In the genomic region with DNA sequence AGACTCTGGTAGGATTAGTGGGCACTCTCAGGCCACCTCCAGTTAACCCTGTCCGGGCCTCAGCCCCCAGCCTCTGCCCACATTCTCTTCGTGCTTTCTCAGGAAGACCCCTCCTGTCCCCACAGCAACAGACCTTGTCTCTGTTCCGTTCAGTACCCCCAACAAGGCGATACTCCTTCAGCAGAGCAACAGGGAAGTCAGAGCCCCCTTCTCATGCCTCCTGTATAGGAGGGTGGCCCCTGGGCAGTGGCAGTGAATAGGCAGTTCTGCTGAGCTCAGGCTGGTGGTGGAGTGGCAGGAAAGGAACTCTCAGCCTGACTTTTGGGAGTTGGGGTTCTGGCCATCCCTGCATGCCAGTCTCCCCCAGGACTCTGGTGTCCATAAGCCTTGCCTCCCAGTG, we compare ENCODE assay signal across 11 cellular contexts. TPM values are rescaled to one million over a fixed set of nuclear protein-coding genes. Genes with fewer than 3 reads are reported as not detected.
A peak's percentile ranks its signal among the peaks of the same experiment; 100 is the strongest.
DNase-seq lines count a peak whose midpoint lies in the region; ATAC-seq and TF ChIP-seq lines count a peak whose summit lies in the region.
"Had no signal": no experiment of that assay in that cellular context is flagged by ENCODE, and none has a peak within 500 bp of the region (broad histone marks: within the 10 kb centered on the region; RNA-seq: fewer than 3 reads in every experiment).

No MANE protein-coding gene starts in this region.

- H3K9me3 ChIP-seq in NT2/D1 (ENCODE audit: insufficient read depth, low read length) (no peaks in the 10 kb centered on the region), endodermal cell (ENCODE audit: control insufficient read depth, low read length) (no peaks in the 10 kb centered on the region), neuronal stem cell (replicated peaks in 1 of 2; ENCODE audit: control insufficient read depth in 2 of 2, insufficient read depth in 1 of 2, low read depth in 1 of 2, low read length in 2 of 2) (no peaks in the 10 kb centered on the region), upper lobe of right lung (no peaks in the 10 kb centered on the region)

- H2BK5ac ChIP-seq in neuronal stem cell (ENCODE audit: low read length), result peak overlapping the region; percentile 93

- H4K91ac ChIP-seq in neuronal stem cell (ENCODE audit: low read depth, low read length, poor library complexity), result peak overlapping the region; percentile 93

- TF ChIP-seq CTCF in endodermal cell (conservative IDR thresholded peaks at IDR 0.05) (no peak), upper lobe of right lung (IDR thresholded peaks at IDR 0.05) (no peak)

- H3K36me3 Mint-ChIP-seq in endodermal cell (ENCODE audit: low read depth), result no peaks in the 10 kb centered on the region
- peaks cover 20% of the 10 kb centered on the region for H3K36me3 Mint-ChIP-seq in effector memory CD8-positive, alpha-beta T cell (ENCODE audit: insufficient read depth)
- H3K36me3 Mint-ChIP-seq: activated CD8-positive, alpha-beta memory T cell treated with anti-CD3 and anti-CD28 coated beads, Interleukin-2, amount 10 ng/mL, durations not matched to agents 7 days and 5 days had no signal

- H3K36me3 ChIP-seq in NT2/D1 (ENCODE audit: insufficient read depth, insufficient read length, low read length), result peaks cover 34% of the 10 kb centered on the region
- H3K36me3 ChIP-seq in endodermal cell (ENCODE audit: control insufficient read depth, insufficient read depth, low read length), result no peaks in the 10 kb centered on the region
- H3K36me3 ChIP-seq in neuronal stem cell (replicated peaks in 1 of 2; ENCODE audit: control insufficient read depth in 2 of 2, insufficient read depth in 2 of 2, low read length in 2 of 2), result no peaks in the 10 kb centered on the region
- H3K36me3 ChIP-seq in upper lobe of right lung, result no peaks in the 10 kb centered on the region

- H3K4me1 Mint-ChIP-seq in endodermal cell, result peaks cover 22% of the 10 kb centered on the region
- H3K4me1 Mint-ChIP-seq in effector memory CD8-positive, alpha-beta T cell (ENCODE audit: low read depth in 2 of 2), result peaks cover 10 to 12% of the 10 kb centered on the region in 2 donors

- H3K27me3 ChIP-seq in NT2/D1 (ENCODE audit: insufficient read depth, insufficient read length) (no peaks in the 10 kb centered on the region), endodermal cell (ENCODE audit: control insufficient read depth, insufficient read depth, low read length, poor library complexity, severe bottlenecking) (peaks cover 16% of the 10 kb centered on the region), neuronal stem cell (ENCODE audit: control insufficient read depth in 3 of 3, insufficient read depth in 3 of 3, low read depth in 1 of 3, low read length in 3 of 3) (peaks cover 6 to 15% (median 12%) of the 10 kb centered on the region in 3 experiments), upper lobe of right lung (peaks cover under 1% of the 10 kb centered on the region)

- DNase-seq in NT2/D1 (ENCODE audit: low read depth, low spot score) (no peak), endodermal cell (no peak), neuronal stem cell (ENCODE audit: low spot score) (no peak), upper lobe of right lung (no peak), iPS-NIHi7 (ENCODE audit: extremely low spot score) (no peak), hepatic stellate cell (ENCODE audit: low spot score) (no peak)
- no peak for DNase-seq in effector memory CD8-positive, alpha-beta T cell
- DNase-seq: activated CD8-positive, alpha-beta memory T cell treated with anti-CD3 and anti-CD28 coated beads, Interleukin-2, amount 10 ng/mL, durations not matched to agents 7 days and 5 days; GDM1 had no signal

- H2BK120ac ChIP-seq in neuronal stem cell (ENCODE audit: low read depth, low read length), result peak overlapping the region; percentile 35

- H3K4me1 ChIP-seq in NT2/D1 (ENCODE audit: insufficient read depth, insufficient read length) (peaks cover 67% of the 10 kb centered on the region), endodermal cell (ENCODE audit: control insufficient read depth, insufficient read depth, low read length) (peaks cover 9% of the 10 kb centered on the region), neuronal stem cell (ENCODE audit: control insufficient read depth in 2 of 2, insufficient read depth in 1 of 2, low read depth in 1 of 2, low read length in 2 of 2) (peaks cover 37 to 50% of the 10 kb centered on the region in 2 donors), upper lobe of right lung (peaks cover 52% of the 10 kb centered on the region)

- H3K79me1 ChIP-seq in neuronal stem cell (ENCODE audit: low read depth, low read length), result peaks cover 3% of the 10 kb centered on the region

- H4K8ac ChIP-seq in neuronal stem cell (ENCODE audit: low read depth, low read length), result no peak overlapping the region

- 80 to 82% methylated on average over 4 of the region's 4 CpGs for WGBS in endodermal cell (ENCODE audit: insufficient coverage in 1 of 2, insufficient read length in 1 of 2), 2 experiments
- no CpG with 5 or more reads among the region's 4 CpGs for WGBS in neuronal stem cell (ENCODE audit: extremely low coverage in 2 of 2, insufficient read length in 2 of 2, insufficient replicate concordance in 1 of 2), 2 donors

- peak overlapping the region; percentile 26 for H3K23ac ChIP-seq in neuronal stem cell (ENCODE audit: low read depth, low read length, poor library complexity)

- H3K9ac ChIP-seq in NT2/D1 (ENCODE audit: insufficient read length, low read depth) (peak overlapping the region; percentile 87), endodermal cell (ENCODE audit: extremely low read depth, low read length, poor library complexity, severe bottlenecking) (no peak overlapping the region), neuronal stem cell (ENCODE audit: low read depth, low read length, poor library complexity) (peak overlapping the region; percentile 83)

- H3K4me3 ChIP-seq in NT2/D1 (ENCODE audit: insufficient read length, low read depth), result peak overlapping the region; percentile 48
- no peak overlapping the region for H3K4me3 ChIP-seq in endodermal cell (ENCODE audit: low read length)
- no peak overlapping the region for H3K4me3 ChIP-seq in neuronal stem cell (ENCODE audit: low read length in 2 of 2)
- H3K4me3 ChIP-seq in upper lobe of right lung, result peak overlapping the region; percentile 55

- peak overlapping the region; percentile 98 for H2BK15ac ChIP-seq in neuronal stem cell (ENCODE audit: low read length)

- no peaks in the 10 kb centered on the region for H3K9me3 Mint-ChIP-seq in endodermal cell
- no peaks in the 10 kb centered on the region for H3K9me3 Mint-ChIP-seq in effector memory CD8-positive, alpha-beta T cell

- peak overlapping the region; percentile 39 for H3K4ac ChIP-seq in neuronal stem cell (ENCODE audit: low read length)

- H3K4me3 Mint-ChIP-seq in endodermal cell, result no peak overlapping the region
- no peak overlapping the region for H3K4me3 Mint-ChIP-seq in effector memory CD8-positive, alpha-beta T cell
- H3K4me3 Mint-ChIP-seq: activated CD8-positive, alpha-beta memory T cell treated with anti-CD3 and anti-CD28 coated beads, Interleukin-2, amount 10 ng/mL, durations not matched to agents 7 days and 5 days had no signal

- H3K27me3 Mint-ChIP-seq in endodermal cell (ENCODE audit: insufficient read depth), result peaks cover 25% of the 10 kb centered on the region
- H3K27me3 Mint-ChIP-seq in effector memory CD8-positive, alpha-beta T cell, result peaks cover 12 to 19% of the 10 kb centered on the region in 2 donors

- no peak for ATAC-seq in upper lobe of right lung
- ATAC-seq in effector memory CD8-positive, alpha-beta T cell (replicated peaks), result no peak
- ATAC-seq: activated CD8-positive, alpha-beta memory T cell treated with anti-CD3 and anti-CD28 coated beads, Interleukin-2, amount 10 ng/mL, durations not matched to agents 7 days and 5 days had no signal

- peak overlapping the region; percentile 99 for H2AK5ac ChIP-seq in neuronal stem cell (ENCODE audit: low read depth, low read length)

- no peak overlapping the region for H3K4me2 ChIP-seq in neuronal stem cell (ENCODE audit: insufficient read depth, low read length, poor library complexity, severe bottlenecking)

- H3K27ac ChIP-seq in endodermal cell (ENCODE audit: low read depth, low read length), result peak overlapping the region; percentile 16
- H3K27ac ChIP-seq in neuronal stem cell (replicated peaks; ENCODE audit: low read length), result no peak overlapping the region
- H3K27ac ChIP-seq in upper lobe of right lung, result peak overlapping the region; percentile 90
- H3K27ac ChIP-seq: HL-60 had no signal

- peak overlapping the region; percentile 26 for H3K27ac Mint-ChIP-seq in endodermal cell
- H3K27ac Mint-ChIP-seq in effector memory CD8-positive, alpha-beta T cell, result no peak overlapping the region
- H3K27ac Mint-ChIP-seq: activated CD8-positive, alpha-beta memory T cell treated with anti-CD3 and anti-CD28 coated beads, Interleukin-2, amount 10 ng/mL, durations not matched to agents 7 days and 5 days had no signal

- H2AFZ ChIP-seq in neuronal stem cell (ENCODE audit: low read length), result no peak overlapping the region

- peak overlapping the region; percentile 91 for H3K18ac ChIP-seq in neuronal stem cell (ENCODE audit: low read length)

- H2BK12ac ChIP-seq in neuronal stem cell (ENCODE audit: low read length), result peak overlapping the region; percentile 96

- intact Hi-C loops in upper lobe of right lung (cut with DNase I), result no loop called here

- H3K14ac ChIP-seq in neuronal stem cell (ENCODE audit: low read length), result peak overlapping the region; percentile 87

RNA-seq across cellular contexts. Expression of a gene that starts 0.5 kb away (rescaled TPM):
- total RNA-seq in endodermal cell (10 to 100 TPM in 1 of 2 donors, 1 to 10 TPM in 1; 6.5 to 10.3 TPM), upper lobe of right lung (120 TPM)
- polyA plus RNA-seq in endodermal cell (2013, experiment 1 of 2), result 19.4 TPM
- 15.1 TPM for polyA plus RNA-seq in endodermal cell (2013, experiment 2 of 2)
- polyA plus RNA-seq in neuronal stem cell (2013, experiment 1 of 2), result 5.0 TPM
- 5.2 TPM for polyA plus RNA-seq in neuronal stem cell (2013, experiment 2 of 2)

RNA-seq across cellular contexts. Expression of a gene that starts 9.4 kb away (rescaled TPM):
- not detected for total RNA-seq in endodermal cell
- 0.25 TPM for polyA plus RNA-seq in endodermal cell (2013, experiment 1 of 2)
- not detected for polyA plus RNA-seq in endodermal cell (2013, experiment 2 of 2)
- 0.28 TPM for polyA plus RNA-seq in neuronal stem cell (2013, experiment 1 of 2)
- 0.21 TPM for polyA plus RNA-seq in neuronal stem cell (2013, experiment 2 of 2)
- not detected for total RNA-seq in upper lobe of right lung
- total RNA-seq: activated CD8-positive, alpha-beta memory T cell treated with anti-CD3 and anti-CD28 coated beads, Interleukin-2, amount 10 ng/mL, durations not matched to agents 7 days and 5 days; T-helper 2 cell treated with Interferon-gamma antibody and Interleukin-4, amounts not matched to agents 100 ng/mL and 5 ng/mL, for 36 hours had no signal

RNA-seq across cellular contexts. Expression of a gene that starts 22.8 kb away (rescaled TPM):
- total RNA-seq in endodermal cell, result 10 to 100 TPM; 56.6 to 70.9 TPM
- 42.4 TPM for polyA plus RNA-seq in endodermal cell (2013, experiment 1 of 2)
- polyA plus RNA-seq in endodermal cell (2013, experiment 2 of 2), result 35.6 TPM
- polyA plus RNA-seq in neuronal stem cell (2013, experiment 1 of 2), result 23.1 TPM
- polyA plus RNA-seq in neuronal stem cell (2013, experiment 2 of 2), result 22.1 TPM
- 77.0 TPM for total RNA-seq in upper lobe of right lung

RNA-seq across cellular contexts. Expression of a gene that starts 29.7 kb away (rescaled TPM):
- 1 to 10 TPM; 2.6 to 3.3 TPM for total RNA-seq in endodermal cell
- polyA plus RNA-seq in endodermal cell (2013, experiment 1 of 2), result 4.1 TPM
- polyA plus RNA-seq in endodermal cell (2013, experiment 2 of 2), result 3.9 TPM
- 2.5 TPM for polyA plus RNA-seq in neuronal stem cell (2013, experiment 1 of 2)
- polyA plus RNA-seq in neuronal stem cell (2013, experiment 2 of 2), result 2.0 TPM
- 2.8 TPM for total RNA-seq in upper lobe of right lung

RNA-seq across cellular contexts. Expression of a gene that starts 29.7 kb away (rescaled TPM):
- total RNA-seq in endodermal cell (10 to 100 TPM in 1 of 2 donors, 1 to 10 TPM in 1; 9.7 to 12.8 TPM), upper lobe of right lung (12.5 TPM)
- polyA plus RNA-seq in endodermal cell (2013, experiment 1 of 2), result 19.7 TPM
- polyA plus RNA-seq in endodermal cell (2013, experiment 2 of 2), result 17.0 TPM
- 16.7 TPM for polyA plus RNA-seq in neuronal stem cell (2013, experiment 1 of 2)
- polyA plus RNA-seq in neuronal stem cell (2013, experiment 2 of 2), result 16.1 TPM

Comparison
In these comparisons a context has a peak if more than half of its experiments do, and no peak if none do; other contexts are left out.
1. H3K4me3 ChIP-seq: peak in NT2/D1 (single experiment) and upper lobe of right lung (single experiment); none in endodermal cell (single experiment) and neuronal stem cell (0 of 2).
2. RNA of a gene that starts 0.5 kb away (total RNA-seq): 120 TPM in upper lobe of right lung (single experiment); 6.5 to 10.3 TPM in endodermal cell; every median in the first group is over 10 times any median in the second.